Comparison of ENCODE assay signal across 7 cellular contexts in the genomic region with DNA sequence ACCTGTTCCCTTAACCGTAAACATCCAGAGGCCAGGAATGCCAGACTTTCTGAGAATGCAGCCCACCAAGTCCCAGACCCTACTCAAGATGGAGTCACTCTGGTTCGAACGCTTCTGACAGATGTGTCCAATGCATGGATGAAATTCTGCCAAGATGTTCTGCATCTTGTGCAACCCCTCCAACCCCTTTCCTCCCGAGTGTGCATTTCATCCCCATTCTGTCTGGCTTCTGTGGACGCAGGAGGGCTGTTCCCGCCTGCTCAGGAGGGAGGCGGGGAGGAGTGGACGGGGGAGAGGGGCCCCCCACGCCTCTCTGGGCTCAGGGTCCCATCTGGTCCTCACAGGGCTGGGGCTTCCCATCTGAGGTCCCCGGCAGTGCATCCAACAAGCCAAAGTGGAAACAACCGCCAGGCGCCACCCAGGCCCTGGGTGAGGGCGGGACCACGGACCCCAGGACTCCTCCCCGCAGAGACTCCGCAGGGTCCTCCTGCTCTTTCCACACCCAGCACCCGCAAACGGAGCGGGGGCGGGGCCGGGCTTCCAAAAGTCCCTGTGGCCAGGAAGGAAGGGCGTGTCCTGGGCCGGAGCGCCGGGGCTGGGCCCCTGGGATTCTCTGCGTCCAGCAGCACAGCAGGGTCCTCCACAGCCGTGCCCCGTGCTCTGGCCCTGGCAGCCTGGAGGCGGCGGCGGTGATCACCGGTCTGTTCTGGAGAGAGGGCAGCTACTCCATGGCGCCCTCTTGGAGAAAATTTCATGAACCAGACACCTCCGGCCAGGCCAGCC. TPM values are rescaled to one million over a fixed set of nuclear protein-coding genes. Genes with fewer than 3 reads are reported as not detected.
DNase-seq lines count a peak whose midpoint lies in the region; ATAC-seq and TF ChIP-seq lines count a peak whose summit lies in the region.

No MANE protein-coding gene starts in this region.

- peak overlapping the region; percentile 53 to 75 (median 63) for H3K4me3 Mint-ChIP-seq in T-cell

- H3K36me3 Mint-ChIP-seq in T-cell: no peaks in the 10 kb centered on the region

- H3K4me3 ChIP-seq in body of pancreas: no peak overlapping the region
- H3K4me3 ChIP-seq in iPS-20b (ENCODE audit: low read length): peak overlapping the region; percentile 45; the same call in 1 of the 2 replicates

- H3K9ac ChIP-seq in iPS-20b (ENCODE audit: low read depth, low read length): no peak overlapping the region

- POLR2A ChIA-PET in T-cell (lab: Charles Lee): no interaction called here

- H3K9me3 ChIP-seq in body of pancreas (no peaks in the 10 kb centered on the region), iPS-20b (ENCODE audit: insufficient read depth, low read depth, low read length) (no peaks in the 10 kb centered on the region)

- TF ChIP-seq CTCF in GM12872 (IDR thresholded peaks at IDR 0.05; ENCODE audit: insufficient read depth, low read depth, low read length) (peak; percentile 61), body of pancreas (IDR thresholded peaks at IDR 0.05) (peak in 2 of 7 experiments; percentile 13 to 22)

- TF ChIP-seq POLR2A in body of pancreas (IDR thresholded peaks at IDR 0.05): no peak

- H3K27ac ChIP-seq in body of pancreas: no peak overlapping the region
- H3K27ac ChIP-seq in iPS-20b (ENCODE audit: low read length): no peak overlapping the region

- intact Hi-C loops in body of pancreas (cut with DNase I): no loop called here

- WGBS in body of pancreas, 2 donors: 14 to 33% methylated on average over 4 to 34 of the region's 34 CpGs

- CTCF ChIA-PET in T-cell (lab: Charles Lee): no interaction called here

- H3K4me1 ChIP-seq in body of pancreas: peaks cover 22% of the 10 kb centered on the region
- peaks cover 2% of the 10 kb centered on the region; the same call in 1 of the 2 replicates for H3K4me1 ChIP-seq in iPS-20b (ENCODE audit: insufficient read depth, low read length)

- peaks cover 8 to 19% (median 18%) of the 10 kb centered on the region in 3 donors for H3K4me1 Mint-ChIP-seq in T-cell

- DNase-seq in HUDEP-2 (lab: John Stamatoyannopoulos, UW; ENCODE audit: unreplicated experiment in 76 of 76): peak in 71 of 76 experiments; percentile 14 to 94 (median 74)
- peak in 29 of 34 experiments; percentile 6 to 55 (median 29) for DNase-seq in T-cell
- peak; percentile 26 to 57 (median 48) for DNase-seq in body of pancreas
- peak; percentile 46 for DNase-seq in stimulated activated CD4-positive, alpha-beta T cell treated with anti-CD3 and anti-CD28 coated beads, Interleukin-12 subunit alpha, Interleukin-12 subunit beta, amount 100 ng/mL, for 4 hours

- H3K9me3 Mint-ChIP-seq in T-cell: no peaks in the 10 kb centered on the region

- peaks cover 0 to 8% of the 10 kb centered on the region in 2 donors for H3K36me3 ChIP-seq in body of pancreas (replicated peaks in 1 of 2; ENCODE audit: insufficient read depth in 1 of 2, low read depth in 2 of 2)
- peaks cover 15% of the 10 kb centered on the region for H3K36me3 ChIP-seq in iPS-20b (ENCODE audit: insufficient read depth, low read depth, low read length)

- H3K27me3 Mint-ChIP-seq in T-cell: peaks cover 0 to 10% of the 10 kb centered on the region in 2 donors

- ATAC-seq in T-cell (replicated peaks in 1 of 4) (peak; percentile 71 to 83 (median 76)), body of pancreas (peak; percentile 58), GM18867 (IDR thresholded peaks at IDR 0.05; ENCODE audit: unreplicated experiment) (no peak)

- peak overlapping the region; percentile 31 to 68 for H3K27ac Mint-ChIP-seq in T-cell

- peaks cover 0 to 3% of the 10 kb centered on the region in 2 donors for H3K27me3 ChIP-seq in body of pancreas
- no peaks in the 10 kb centered on the region for H3K27me3 ChIP-seq in iPS-20b (ENCODE audit: insufficient read depth, low read length)

RNA-seq across cellular contexts. Expression of a gene that starts 27.7 kb away (rescaled TPM):
- total RNA-seq in T-cell (10 to 100 TPM; 49.1 to 77.1 (median 53.7) TPM), body of pancreas (10 to 100 TPM; 20.4 to 33.2 TPM)

RNA-seq across cellular contexts. Expression of a gene that starts 27.9 kb away (rescaled TPM):
- 10 to 100 TPM; 73.4 to 91.1 (median 90.2) TPM for total RNA-seq in T-cell
- 100 to 1,000 TPM in 1 of 2 donors, 10 to 100 TPM in 1; 71.5 to 106 TPM for total RNA-seq in body of pancreas

RNA-seq across cellular contexts. Expression of a gene that starts 44.0 kb away (rescaled TPM):
- 100 to 1,000 TPM; 124 to 157 (median 134) TPM for total RNA-seq in T-cell
- total RNA-seq in body of pancreas: 10 to 100 TPM; 61.7 to 64.3 TPM
